ENCODE assay signal across 10 cellular contexts in genomic region chr5:147507480-147508126, GRCh38. TPM values are rescaled to one million over a fixed set of nuclear protein-coding genes. Genes with fewer than 3 reads are reported as not detected.
DNase-seq lines count a peak whose midpoint lies in the region; ATAC-seq, FAIRE-seq and TF ChIP-seq lines count a peak whose summit lies in the region.
"Had no signal": no experiment of that assay in that cellular context is flagged by ENCODE, and none has a peak within 500 bp of the region (broad histone marks: within the 10 kb centered on the region; RNA-seq: fewer than 3 reads in every experiment).

No MANE protein-coding gene starts in this region.

- H3K27ac ChIP-seq in urinary bladder (ENCODE audit: low read depth): peak overlapping the region; percentile 55

- intact Hi-C loops in posterior cingulate gyrus (cut with DNase I): no loop called here

- peak; percentile 28 to 44 for DNase-seq in NCI-H526 (lab: John Stamatoyannopoulos, UW)
- no peak for DNase-seq in NCI-H526 treated with DMSO at 0.1 percent for 48 hours (lab: John Stamatoyannopoulos, UW)
- DNase-seq in bronchial epithelial cell (ENCODE audit: low read depth): peak; percentile 66
- DNase-seq in lung microvascular endothelial cell (ENCODE audit: low read depth in 2 of 2): peak; percentile 84 to 85
- DNase-seq in posterior cingulate gyrus: no peak
- DNase-seq: activated effector memory CD4-positive, alpha-beta T cell treated with anti-CD3 and anti-CD28 coated beads, Interleukin-2, amount 50 U/mL, for 16 hours; stimulated activated CD4-positive, alpha-beta T cell treated with anti-CD3 and anti-CD28 coated beads, Interleukin-2, amount 100 ng/mL, for 48 hours had no signal

- no peak for FAIRE-seq in bronchial epithelial cell (lab: Jason Lieb, UNC)

- no peaks in the 10 kb centered on the region for H3K27me3 ChIP-seq in bronchial epithelial cell (ENCODE audit: control insufficient read depth, insufficient read depth, low read length)

- no peak for ATAC-seq in HG02588 (IDR thresholded peaks at IDR 0.05; ENCODE audit: unreplicated experiment)
- no peak for ATAC-seq in GM18520 (IDR thresholded peaks at IDR 0.05; ENCODE audit: unreplicated experiment)

- 26% methylated on average over 7 of the region's 7 CpGs for WGBS in urinary bladder

- H3K36me3 ChIP-seq in bronchial epithelial cell (ENCODE audit: control insufficient read depth, insufficient read depth, low read length): no peaks in the 10 kb centered on the region
- no peaks in the 10 kb centered on the region for H3K36me3 ChIP-seq in urinary bladder (ENCODE audit: insufficient read depth)

- H3K4me3 ChIP-seq in bronchial epithelial cell (ENCODE audit: low read depth, low read length): no peak overlapping the region
- peak overlapping the region; percentile 52 for H3K4me3 ChIP-seq in urinary bladder (ENCODE audit: low read depth, low read length)

- peaks cover 1% of the 10 kb centered on the region for H3K4me1 ChIP-seq in urinary bladder (ENCODE audit: insufficient read depth)

- TF ChIP-seq CTCF in bronchial epithelial cell (IDR thresholded peaks at IDR 0.05; ENCODE audit: insufficient read depth, low read length, severe bottlenecking): no peak

RNA-seq across cellular contexts. Expression of gene DPYSL3, which starts 2.3 kb away (rescaled TPM):
- total RNA-seq in bronchial epithelial cell (1.6 and 3.7 TPM in 2 replicates), lung microvascular endothelial cell (11.3 and 35.1 TPM in 2 replicates), urinary bladder (254 TPM)
- polyA plus RNA-seq in urinary bladder: 287 TPM

Comparison
In these comparisons a context has a peak if more than half of its experiments do, and no peak if none do; other contexts are left out.
1. DNase-seq: peak in NCI-H526 (2 of 2), bronchial epithelial cell (single experiment) and lung microvascular endothelial cell (2 of 2); none in NCI-H526 treated with DMSO at 0.1 percent for 48 hours (single experiment) and posterior cingulate gyrus (0 of 10).